ENCODE assay signal across 15 cellular contexts in the genomic region with DNA sequence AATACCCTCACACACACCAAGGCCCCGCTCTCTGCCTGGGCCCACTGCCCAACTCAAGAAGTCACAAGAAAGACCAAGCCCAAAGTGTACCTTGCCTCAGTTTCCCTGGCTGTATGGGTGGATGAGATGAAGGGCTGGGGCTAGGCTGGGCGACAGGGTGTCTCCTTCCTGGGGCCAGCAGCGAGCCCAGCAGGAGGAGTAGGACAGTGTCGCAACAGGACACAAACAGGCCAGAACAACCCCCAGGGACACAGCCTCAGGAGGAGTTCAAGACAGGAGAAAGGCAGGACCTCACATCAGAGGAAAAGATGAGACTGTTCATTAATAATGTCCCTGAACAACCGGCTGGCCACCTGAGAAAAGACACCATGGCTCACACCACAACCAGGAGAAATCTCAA. TPM values are rescaled to one million over a fixed set of nuclear protein-coding genes. Genes with fewer than 3 reads are reported as not detected.
DNase-seq lines count a peak whose midpoint lies in the region; ATAC-seq and TF ChIP-seq lines count a peak whose summit lies in the region.
"Had no signal": no experiment of that assay in that cellular context is flagged by ENCODE, and none has a peak within 500 bp of the region (broad histone marks: within the 10 kb centered on the region; RNA-seq: fewer than 3 reads in every experiment).

No MANE protein-coding gene starts in this region.

- DNase-seq in T-helper 17 cell (no peak), esophagus muscularis mucosa (ENCODE audit: extremely low spot score) (no peak), SKM-1 treated with dmso at 0.1 percent for 144 hours (lab: John Stamatoyannopoulos, UW; ENCODE audit: unreplicated experiment) (no peak), EL (no peak), NCI-H1436 (lab: John Stamatoyannopoulos, UW) (no peak)
- DNase-seq: activated CD4-positive, alpha-beta T cell treated with anti-CD3 and anti-CD28 coated beads, Interleukin-2, amount 50 U/mL, for 4 hours; cerebellar nuclear complex; DMS79; naive thymus-derived CD4-positive, alpha-beta T cell; NCI-H1092; NCI-H510A treated with DMSO at 0.1 percent for 48 hours; T-helper 9 cell had no signal

- no peak overlapping the region for H3K4me3 Mint-ChIP-seq in T-helper 17 cell
- H3K4me3 Mint-ChIP-seq: naive thymus-derived CD4-positive, alpha-beta T cell had no signal

- TF ChIP-seq CTCF in esophagus muscularis mucosa (IDR thresholded peaks at IDR 0.05), result no peak

- ATAC-seq in T-helper 17 cell, result no peak
- ATAC-seq in HG03095 (IDR thresholded peaks at IDR 0.05; ENCODE audit: unreplicated experiment), result no peak
- ATAC-seq: naive thymus-derived CD4-positive, alpha-beta T cell had no signal

- H3K4me1 Mint-ChIP-seq in T-helper 17 cell, result peaks cover 35% of the 10 kb centered on the region

- H3K9me3 ChIP-seq in BLaER1 treated with 17β-estradiol and CSF1 and Interleukin-3, amounts not matched to agents 10 nM and 100 nM (replicated peaks in 1 of 11), result no peaks in the 10 kb centered on the region
- H3K9me3 ChIP-seq in T-helper 17 cell (ENCODE audit: control insufficient read depth, low read length, poor library complexity, severe bottlenecking), result no peaks in the 10 kb centered on the region
- no peaks in the 10 kb centered on the region for H3K9me3 ChIP-seq in esophagus muscularis mucosa

- peak overlapping the region in 9 of 11 experiments; percentile 0 to 93 (median 26); a peak in 13 of 22 replicates for H3K27ac ChIP-seq in BLaER1 treated with 17β-estradiol and CSF1 and Interleukin-3, amounts not matched to agents 10 nM and 100 nM
- H3K27ac ChIP-seq in esophagus muscularis mucosa (replicated peaks in 1 of 4) (peak overlapping the region; percentile 57 to 77 (median 60)), rectal smooth muscle tissue (ENCODE audit: low read depth, low read length) (peak overlapping the region; percentile 31)

- H4K20me1 ChIP-seq in BLaER1 treated with 17β-estradiol and CSF1 and Interleukin-3, amounts not matched to agents 10 nM and 100 nM, result peaks cover 100% of the 10 kb centered on the region in 11 experiments

- peaks cover 52 to 67% (median 55%) of the 10 kb centered on the region in 10 experiments for H3K4me1 ChIP-seq in BLaER1 treated with 17β-estradiol and CSF1 and Interleukin-3, amounts not matched to agents 10 nM and 100 nM
- H3K4me1 ChIP-seq in esophagus muscularis mucosa, result peaks cover 57 to 75% (median 61%) of the 10 kb centered on the region in 4 donors
- H3K4me1 ChIP-seq in rectal smooth muscle tissue (ENCODE audit: control insufficient read depth, insufficient read depth, low read length), result peaks cover 15% of the 10 kb centered on the region

- H3K27ac Mint-ChIP-seq in T-helper 17 cell, result peak overlapping the region; percentile 70

- peak overlapping the region; percentile 69 to 100 (median 98); a peak in 20 of 22 replicates for H3K4me2 ChIP-seq in BLaER1 treated with 17β-estradiol and CSF1 and Interleukin-3, amounts not matched to agents 10 nM and 100 nM

- H3K9ac ChIP-seq in BLaER1 treated with 17β-estradiol and CSF1 and Interleukin-3, amounts not matched to agents 10 nM and 100 nM, result peak overlapping the region in 7 of 11 experiments; percentile 2 to 39 (median 22); a peak in 11 of 22 replicates
- no peak overlapping the region for H3K9ac ChIP-seq in rectal smooth muscle tissue (ENCODE audit: low read length)

- no peak for TF ChIP-seq EP300 in esophagus muscularis mucosa (IDR thresholded peaks at IDR 0.05)

- peaks cover 75 to 92% (median 79%) of the 10 kb centered on the region in 11 experiments for H3K36me3 ChIP-seq in BLaER1 treated with 17β-estradiol and CSF1 and Interleukin-3, amounts not matched to agents 10 nM and 100 nM
- H3K36me3 ChIP-seq in esophagus muscularis mucosa (peaks cover 41 to 76% (median 55%) of the 10 kb centered on the region in 4 donors), rectal smooth muscle tissue (ENCODE audit: control insufficient read depth, insufficient read depth, low read length) (peaks cover 30% of the 10 kb centered on the region)

- peaks cover 9% of the 10 kb centered on the region for H3K36me3 Mint-ChIP-seq in T-helper 17 cell (ENCODE audit: low read depth)

- intact Hi-C loops in esophagus muscularis mucosa (cut with DNase I), result no loop called here

- WGBS in esophagus muscularis mucosa, result 80% methylated on average over 4 of the region's 5 CpGs

- no peaks in the 10 kb centered on the region for H3K27me3 ChIP-seq in BLaER1 treated with 17β-estradiol and CSF1 and Interleukin-3, amounts not matched to agents 10 nM and 100 nM
- H3K27me3 ChIP-seq in esophagus muscularis mucosa, result no peaks in the 10 kb centered on the region
- H3K27me3 ChIP-seq in rectal smooth muscle tissue (ENCODE audit: control insufficient read depth, insufficient read depth, low read length), result no peaks in the 10 kb centered on the region

- H3K4me3 ChIP-seq in BLaER1 treated with 17β-estradiol and CSF1 and Interleukin-3, amounts not matched to agents 10 nM and 100 nM, result no peak overlapping the region
- H3K4me3 ChIP-seq in esophagus muscularis mucosa (no peak overlapping the region), rectal smooth muscle tissue (ENCODE audit: low read length) (no peak overlapping the region)

- no peaks in the 10 kb centered on the region for H3K27me3 Mint-ChIP-seq in T-helper 17 cell
- H3K27me3 Mint-ChIP-seq: naive thymus-derived CD4-positive, alpha-beta T cell had no signal

- TF ChIP-seq POLR2A in esophagus muscularis mucosa (IDR thresholded peaks at IDR 0.05; ENCODE audit: low read depth), result no peak

RNA-seq across cellular contexts. Expression of a gene that starts 13.3 kb away (rescaled TPM):
- total RNA-seq in T-helper 17 cell (100 to 1,000 TPM; 157 to 174 TPM), esophagus muscularis mucosa (100 to 1,000 TPM in 1 of 4 donors, 10 to 100 TPM in 3; 67.9 to 102 (median 91.7) TPM)

RNA-seq across cellular contexts. Expression of a gene that starts 31.2 kb away (rescaled TPM):
- total RNA-seq in T-helper 17 cell, result 10 to 100 TPM; 53.3 TPM
- total RNA-seq in esophagus muscularis mucosa, result 100 to 1,000 TPM in 1 of 4 donors, 10 to 100 TPM in 3; 39.4 to 108 (median 75.3) TPM
